Comparison of ENCODE assay signal across 1 cellular context in genomic region chr19:12639901-12640613, GRCh38.
A peak's percentile ranks its signal among the peaks of the same experiment; 100 is the strongest.
TF ChIP-seq lines count a peak whose summit lies in the region.

No MANE protein-coding gene starts in this region.

TF ChIP-seq in GM12878, 131 proteins besides CTCF, POLR2A, EP300 and RAD21 (continues in another document):
- TF ChIP-seq MXI1 (IDR thresholded peaks at IDR 0.05; ENCODE audit: low read depth, low read length) (peak; percentile 41; the same call in 1 of the 2 replicates), RB1 (IDR thresholded peaks at IDR 0.05; ENCODE audit: borderline replicate concordance) (peak; percentile 64; the same call in 1 of the 2 replicates), WRNIP1 (IDR thresholded peaks at IDR 0.05; ENCODE audit: borderline replicate concordance, low read depth, low read length) (0 out of 2 replicates have a peak, but pooled peaks have one; percentile 64), RAD51 (IDR thresholded peaks at IDR 0.05) (no peak), YY1 (IDR thresholded peaks at IDR 0.05; ENCODE audit: low read depth, low read length) (peak; percentile 55; the same call in 1 of the 2 replicates), YBX1 (IDR thresholded peaks at IDR 0.05) (no peak), POLR2AphosphoS5 (IDR thresholded peaks at IDR 0.05; ENCODE audit: low read length) (no peak), JUND (IDR thresholded peaks at IDR 0.05; ENCODE audit: low read depth, low read length) (no peak), JUNB (IDR thresholded peaks at IDR 0.05) (no peak), E2F8 (IDR thresholded peaks at IDR 0.05; ENCODE audit: low read depth, partially characterized antibody) (no peak), MYC (IDR thresholded peaks at IDR 0.05; ENCODE audit: insufficient read depth, insufficient read length, insufficient replicate concordance, low read length, severe bottlenecking) (peak; percentile 35), PAX5 (IDR thresholded peaks at IDR 0.05; ENCODE audit: borderline replicate concordance, low read depth, low read length) (0 out of 2 replicates have a peak, but pooled peaks have one; percentile 55), HDAC6 (IDR thresholded peaks at IDR 0.05; ENCODE audit: unreplicated experiment) (no peak), NBN (IDR thresholded peaks at IDR 0.05) (0 out of 2 replicates have a peak, but pooled peaks have one; percentile 63), SP1 (IDR thresholded peaks at IDR 0.05; ENCODE audit: low read depth, low read length) (peak; percentile 21), POU2F2 (IDR thresholded peaks at IDR 0.05; ENCODE audit: borderline replicate concordance, low read depth, low read length) (no peak), ELK1 (IDR thresholded peaks at IDR 0.05; ENCODE audit: low read depth, low read length) (no peak), MTA3 (IDR thresholded peaks at IDR 0.05; ENCODE audit: borderline replicate concordance, low read length) (no peak; the same call in 1 of the 2 replicates), IKZF1 (conservative IDR thresholded peaks at IDR 0.05) (peak; percentile 68), KLF5 (IDR thresholded peaks at IDR 0.05; ENCODE audit: partially characterized antibody) (peak; percentile 39), ZNF622 (IDR thresholded peaks at IDR 0.05) (no peak), SMAD5 (IDR thresholded peaks at IDR 0.05; ENCODE audit: low read depth) (no peak), SMARCA5 (IDR thresholded peaks at IDR 0.05) (0 out of 2 replicates have a peak, but pooled peaks have one; percentile 74), BHLHE40 (IDR thresholded peaks at IDR 0.05; ENCODE audit: borderline replicate concordance in 1 of 2, low read depth in 2 of 2, low read length in 1 of 2) (peak; percentile 31 to 56; a peak in 3 of 4 replicates), NKRF (conservative IDR thresholded peaks at IDR 0.05) (no peak), ZBED1 (IDR thresholded peaks at IDR 0.05; ENCODE audit: borderline replicate concordance) (no peak), ZSCAN29 (IDR thresholded peaks at IDR 0.05) (peak; percentile 72; the same call in 1 of the 2 replicates), SUZ12 (IDR thresholded peaks at IDR 0.05; ENCODE audit: unreplicated experiment) (no peak), CHD1 (IDR thresholded peaks at IDR 0.05; ENCODE audit: low read depth, low read length) (no peak), HCFC1 (IDR thresholded peaks at IDR 0.05; ENCODE audit: low read length) (no peak), HDAC2 (IDR thresholded peaks at IDR 0.05) (no peak), TAF1 (IDR thresholded peaks at IDR 0.05; ENCODE audit: borderline replicate concordance, low read depth, low read length) (no peak), CREB1 (IDR thresholded peaks at IDR 0.05; ENCODE audit: low read depth) (peak; percentile 65), ETV6 (conservative IDR thresholded peaks at IDR 0.05 in 1 of 2, IDR thresholded peaks at IDR 0.05 in 1 of 2; ENCODE audit: borderline replicate concordance in 1 of 2, low read depth in 1 of 2) (no peak), SIN3A (IDR thresholded peaks at IDR 0.05; ENCODE audit: low read depth, low read length) (no peak), MAX (IDR thresholded peaks at IDR 0.05; ENCODE audit: low read depth, low read length) (peak; percentile 52; the same call in 1 of the 2 replicates), ESRRA (IDR thresholded peaks at IDR 0.05; ENCODE audit: low read length) (no peak), LARP7 (IDR thresholded peaks at IDR 0.05) (peak; percentile 68; the same call in 1 of the 2 replicates), ZBTB33 (IDR thresholded peaks at IDR 0.05) (no peak), BACH1 (IDR thresholded peaks at IDR 0.05; ENCODE audit: borderline replicate concordance) (no peak), BMI1 (IDR thresholded peaks at IDR 0.05; ENCODE audit: borderline replicate concordance) (no peak), BCL11A (IDR thresholded peaks at IDR 0.05; ENCODE audit: low read depth, low read length) (no peak), ZNF217 (IDR thresholded peaks at IDR 0.05) (no peak), NR2F1 (conservative IDR thresholded peaks at IDR 0.05) (0 out of 2 replicates have a peak, but pooled peaks have one; percentile 17)
- TF ChIP-seq, protein P1, sequence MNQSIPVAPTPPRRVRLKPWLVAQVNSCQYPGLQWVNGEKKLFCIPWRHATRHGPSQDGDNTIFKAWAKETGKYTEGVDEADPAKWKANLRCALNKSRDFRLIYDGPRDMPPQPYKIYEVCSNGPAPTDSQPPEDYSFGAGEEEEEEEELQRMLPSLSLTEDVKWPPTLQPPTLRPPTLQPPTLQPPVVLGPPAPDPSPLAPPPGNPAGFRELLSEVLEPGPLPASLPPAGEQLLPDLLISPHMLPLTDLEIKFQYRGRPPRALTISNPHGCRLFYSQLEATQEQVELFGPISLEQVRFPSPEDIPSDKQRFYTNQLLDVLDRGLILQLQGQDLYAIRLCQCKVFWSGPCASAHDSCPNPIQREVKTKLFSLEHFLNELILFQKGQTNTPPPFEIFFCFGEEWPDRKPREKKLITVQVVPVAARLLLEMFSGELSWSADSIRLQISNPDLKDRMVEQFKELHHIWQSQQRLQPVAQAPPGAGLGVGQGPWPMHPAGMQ (IDR thresholded peaks at IDR 0.05; ENCODE audit: borderline replicate concordance), result no peak
- TF ChIP-seq, protein P2, sequence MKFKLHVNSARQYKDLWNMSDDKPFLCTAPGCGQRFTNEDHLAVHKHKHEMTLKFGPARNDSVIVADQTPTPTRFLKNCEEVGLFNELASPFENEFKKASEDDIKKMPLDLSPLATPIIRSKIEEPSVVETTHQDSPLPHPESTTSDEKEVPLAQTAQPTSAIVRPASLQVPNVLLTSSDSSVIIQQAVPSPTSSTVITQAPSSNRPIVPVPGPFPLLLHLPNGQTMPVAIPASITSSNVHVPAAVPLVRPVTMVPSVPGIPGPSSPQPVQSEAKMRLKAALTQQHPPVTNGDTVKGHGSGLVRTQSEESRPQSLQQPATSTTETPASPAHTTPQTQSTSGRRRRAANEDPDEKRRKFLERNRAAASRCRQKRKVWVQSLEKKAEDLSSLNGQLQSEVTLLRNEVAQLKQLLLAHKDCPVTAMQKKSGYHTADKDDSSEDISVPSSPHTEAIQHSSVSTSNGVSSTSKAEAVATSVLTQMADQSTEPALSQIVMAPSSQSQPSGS (IDR thresholded peaks at IDR 0.05; ENCODE audit: low read length), result no peak
- TF ChIP-seq, protein P3, sequence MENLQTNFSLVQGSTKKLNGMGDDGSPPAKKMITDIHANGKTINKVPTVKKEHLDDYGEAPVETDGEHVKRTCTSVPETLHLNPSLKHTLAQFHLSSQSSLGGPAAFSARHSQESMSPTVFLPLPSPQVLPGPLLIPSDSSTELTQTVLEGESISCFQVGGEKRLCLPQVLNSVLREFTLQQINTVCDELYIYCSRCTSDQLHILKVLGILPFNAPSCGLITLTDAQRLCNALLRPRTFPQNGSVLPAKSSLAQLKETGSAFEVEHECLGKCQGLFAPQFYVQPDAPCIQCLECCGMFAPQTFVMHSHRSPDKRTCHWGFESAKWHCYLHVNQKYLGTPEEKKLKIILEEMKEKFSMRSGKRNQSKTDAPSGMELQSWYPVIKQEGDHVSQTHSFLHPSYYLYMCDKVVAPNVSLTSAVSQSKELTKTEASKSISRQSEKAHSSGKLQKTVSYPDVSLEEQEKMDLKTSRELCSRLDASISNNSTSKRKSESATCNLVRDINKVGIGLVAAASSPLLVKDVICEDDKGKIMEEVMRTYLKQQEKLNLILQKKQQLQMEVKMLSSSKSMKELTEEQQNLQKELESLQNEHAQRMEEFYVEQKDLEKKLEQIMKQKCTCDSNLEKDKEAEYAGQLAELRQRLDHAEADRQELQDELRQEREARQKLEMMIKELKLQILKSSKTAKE (IDR thresholded peaks at IDR 0.05; ENCODE audit: low read depth, poor library complexity, severe bottlenecking), result peak; percentile 27
- TF ChIP-seq, protein P4, sequence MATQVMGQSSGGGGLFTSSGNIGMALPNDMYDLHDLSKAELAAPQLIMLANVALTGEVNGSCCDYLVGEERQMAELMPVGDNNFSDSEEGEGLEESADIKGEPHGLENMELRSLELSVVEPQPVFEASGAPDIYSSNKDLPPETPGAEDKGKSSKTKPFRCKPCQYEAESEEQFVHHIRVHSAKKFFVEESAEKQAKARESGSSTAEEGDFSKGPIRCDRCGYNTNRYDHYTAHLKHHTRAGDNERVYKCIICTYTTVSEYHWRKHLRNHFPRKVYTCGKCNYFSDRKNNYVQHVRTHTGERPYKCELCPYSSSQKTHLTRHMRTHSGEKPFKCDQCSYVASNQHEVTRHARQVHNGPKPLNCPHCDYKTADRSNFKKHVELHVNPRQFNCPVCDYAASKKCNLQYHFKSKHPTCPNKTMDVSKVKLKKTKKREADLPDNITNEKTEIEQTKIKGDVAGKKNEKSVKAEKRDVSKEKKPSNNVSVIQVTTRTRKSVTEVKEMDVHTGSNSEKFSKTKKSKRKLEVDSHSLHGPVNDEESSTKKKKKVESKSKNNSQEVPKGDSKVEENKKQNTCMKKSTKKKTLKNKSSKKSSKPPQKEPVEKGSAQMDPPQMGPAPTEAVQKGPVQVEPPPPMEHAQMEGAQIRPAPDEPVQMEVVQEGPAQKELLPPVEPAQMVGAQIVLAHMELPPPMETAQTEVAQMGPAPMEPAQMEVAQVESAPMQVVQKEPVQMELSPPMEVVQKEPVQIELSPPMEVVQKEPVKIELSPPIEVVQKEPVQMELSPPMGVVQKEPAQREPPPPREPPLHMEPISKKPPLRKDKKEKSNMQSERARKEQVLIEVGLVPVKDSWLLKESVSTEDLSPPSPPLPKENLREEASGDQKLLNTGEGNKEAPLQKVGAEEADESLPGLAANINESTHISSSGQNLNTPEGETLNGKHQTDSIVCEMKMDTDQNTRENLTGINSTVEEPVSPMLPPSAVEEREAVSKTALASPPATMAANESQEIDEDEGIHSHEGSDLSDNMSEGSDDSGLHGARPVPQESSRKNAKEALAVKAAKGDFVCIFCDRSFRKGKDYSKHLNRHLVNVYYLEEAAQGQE (IDR thresholded peaks at IDR 0.05; ENCODE audit: low read depth, low read length), result no peak
